24 cellular contexts compared by ENCODE assay signal in the genomic region with DNA sequence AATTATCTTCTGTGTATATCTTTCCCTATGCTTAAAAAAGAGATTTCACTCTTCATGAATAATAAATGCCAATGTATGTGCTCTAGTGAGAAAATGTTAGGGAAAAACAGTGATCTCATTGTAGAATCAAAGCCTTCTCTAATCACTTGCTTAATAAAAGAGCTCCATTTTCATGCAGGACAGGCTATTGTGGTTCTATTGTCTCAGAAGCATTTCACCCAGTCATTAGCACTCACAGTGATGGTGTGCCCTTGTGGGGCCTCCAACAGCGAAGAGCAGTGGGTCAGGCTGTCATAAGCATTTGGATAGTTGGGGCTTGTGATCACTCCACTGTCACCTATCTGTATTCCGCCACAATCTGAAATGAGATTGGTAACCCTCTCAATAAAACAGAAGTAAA.
"Had no signal": no experiment of that assay in that cellular context is flagged by ENCODE, and none has a peak within 500 bp of the region (broad histone marks: within the 10 kb centered on the region; RNA-seq: fewer than 3 reads in every experiment).

No MANE protein-coding gene starts in this region.

- H3K27ac Mint-ChIP-seq: activated CD4-positive, alpha-beta memory T cell treated with anti-CD3 and anti-CD28 coated beads, Interleukin-2, amount 10 ng/mL, durations not matched to agents 7 days and 5 days; activated naive CD4-positive, alpha-beta T cell treated with anti-CD3 and anti-CD28 coated beads, Interleukin-2, amount 10 ng/mL, durations not matched to agents 7 days and 5 days; activated naive CD8-positive, alpha-beta T cell treated with anti-CD3 and anti-CD28 coated beads, Interleukin-2, amount 10 ng/mL, durations not matched to agents 7 days and 5 days; activated T-cell treated with anti-CD3 and anti-CD28 coated beads, Interleukin-2, amount 50 U/mL, for 24 hours; nephron; T-cell had no signal

- H3K4me3 Mint-ChIP-seq: activated CD4-positive, alpha-beta memory T cell treated with anti-CD3 and anti-CD28 coated beads, Interleukin-2, amount 10 ng/mL, durations not matched to agents 7 days and 5 days; activated naive CD4-positive, alpha-beta T cell treated with anti-CD3 and anti-CD28 coated beads, Interleukin-2, amount 10 ng/mL, durations not matched to agents 7 days and 5 days; activated naive CD8-positive, alpha-beta T cell treated with anti-CD3 and anti-CD28 coated beads, Interleukin-2, amount 10 ng/mL, durations not matched to agents 7 days and 5 days; activated T-cell treated with anti-CD3 and anti-CD28 coated beads, Interleukin-2, amount 50 U/mL, for 24 hours; brain; nephron; T-cell had no signal

- H3K9me3 ChIP-seq: ascending aorta, neutrophil, right lobe of liver, tibial nerve had no signal

- H3K4me3 ChIP-seq: ascending aorta, coronary artery, dorsolateral prefrontal cortex, right lobe of liver, tibial nerve had no signal

- H3K27ac ChIP-seq: ascending aorta, coronary artery, dorsolateral prefrontal cortex, neutrophil, right lobe of liver, tibial nerve had no signal

- H3K4me1 ChIP-seq: ascending aorta, right lobe of liver had no signal

- H3K27me3 ChIP-seq: ascending aorta, neutrophil, right lobe of liver, tibial nerve had no signal

- H3K27me3 Mint-ChIP-seq: activated CD4-positive, alpha-beta memory T cell treated with anti-CD3 and anti-CD28 coated beads, Interleukin-2, amount 10 ng/mL, durations not matched to agents 7 days and 5 days; activated naive CD4-positive, alpha-beta T cell treated with anti-CD3 and anti-CD28 coated beads, Interleukin-2, amount 10 ng/mL, durations not matched to agents 7 days and 5 days; activated naive CD8-positive, alpha-beta T cell treated with anti-CD3 and anti-CD28 coated beads, Interleukin-2, amount 10 ng/mL, durations not matched to agents 7 days and 5 days; activated T-cell treated with anti-CD3 and anti-CD28 coated beads, Interleukin-2, amount 50 U/mL, for 24 hours; brain; T-cell had no signal

- H3K36me3 ChIP-seq: ascending aorta, neutrophil, right lobe of liver had no signal

- DNase-seq: activated CD4-positive, alpha-beta memory T cell treated with anti-CD3 and anti-CD28 coated beads, Interleukin-2, amount 10 ng/mL, durations not matched to agents 7 days and 5 days; activated CD4-positive, alpha-beta T cell treated with anti-CD3 and anti-CD28 coated beads for 4 hours; activated CD8-positive, alpha-beta memory T cell treated with anti-CD3 and anti-CD28 coated beads, Interleukin-2, amount 50 U/mL, for 48 hours; activated gamma-delta T cell; activated naive CD4-positive, alpha-beta T cell treated with anti-CD3 and anti-CD28 coated beads, Interleukin-2, amount 10 ng/mL, durations not matched to agents 7 days and 5 days; activated naive CD8-positive, alpha-beta T cell treated with anti-CD3 and anti-CD28 coated beads, Interleukin-2, amount 10 ng/mL, durations not matched to agents 7 days and 5 days; activated T-cell treated with anti-CD3 and anti-CD28 coated beads, Interleukin-2, amount 50 U/mL, for 24 hours; dorsolateral prefrontal cortex; effector memory CD4-positive, alpha-beta T cell; head of caudate nucleus; hippocampal formation; kidney; left colon; mammary epithelial cell; right lobe of liver; stimulated activated CD4-positive, alpha-beta T cell treated with anti-CD3 and anti-CD28 coated beads, Interleukin-2, amount 100 ng/mL, for 48 hours; stimulated activated naive CD4-positive, alpha-beta T cell treated with Interleukin-2 at 50 U/mL for 16 hours; T-cell had no signal

- H3K9me3 Mint-ChIP-seq: activated CD4-positive, alpha-beta memory T cell treated with anti-CD3 and anti-CD28 coated beads, Interleukin-2, amount 10 ng/mL, durations not matched to agents 7 days and 5 days; activated naive CD4-positive, alpha-beta T cell treated with anti-CD3 and anti-CD28 coated beads, Interleukin-2, amount 10 ng/mL, durations not matched to agents 7 days and 5 days; activated naive CD8-positive, alpha-beta T cell treated with anti-CD3 and anti-CD28 coated beads, Interleukin-2, amount 10 ng/mL, durations not matched to agents 7 days and 5 days; activated T-cell treated with anti-CD3 and anti-CD28 coated beads, Interleukin-2, amount 50 U/mL, for 24 hours had no signal

- H3K36me3 Mint-ChIP-seq: activated naive CD4-positive, alpha-beta T cell treated with anti-CD3 and anti-CD28 coated beads, Interleukin-2, amount 10 ng/mL, durations not matched to agents 7 days and 5 days; activated naive CD8-positive, alpha-beta T cell treated with anti-CD3 and anti-CD28 coated beads, Interleukin-2, amount 10 ng/mL, durations not matched to agents 7 days and 5 days had no signal

- ATAC-seq: left colon, right lobe of liver, T-cell had no signal
